18 cellular contexts compared by ENCODE assay signal in the genomic region with DNA sequence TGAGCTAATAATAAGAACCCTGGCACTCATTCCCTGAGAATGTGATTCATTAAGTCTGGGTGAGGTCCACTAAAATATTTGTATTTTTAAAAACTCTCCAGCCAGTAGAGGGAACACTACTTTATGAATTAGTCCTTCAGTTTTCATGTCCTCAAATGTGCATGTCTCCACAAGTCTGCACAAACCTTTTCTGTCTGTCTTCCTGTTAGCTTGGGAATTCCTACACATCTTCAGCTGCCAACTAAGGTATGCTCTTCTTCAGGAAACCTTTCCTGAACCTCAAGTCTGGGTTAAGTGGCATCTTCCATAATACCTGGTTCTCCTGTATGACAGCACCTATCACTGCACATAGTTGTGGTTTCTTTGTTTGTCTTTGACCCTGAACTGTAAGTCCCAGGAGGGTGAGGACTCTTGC.
DNase-seq lines count a peak whose midpoint lies in the region; ATAC-seq, FAIRE-seq and TF ChIP-seq lines count a peak whose summit lies in the region.
"Had no signal": no experiment of that assay in that cellular context is flagged by ENCODE, and none has a peak within 500 bp of the region (broad histone marks: within the 10 kb centered on the region; RNA-seq: fewer than 3 reads in every experiment).

No MANE protein-coding gene starts in this region.

- H3K4me3 Mint-ChIP-seq in astrocyte (ENCODE audit: unreplicated experiment), result no peak overlapping the region
- H3K4me3 Mint-ChIP-seq: activated CD4-positive, alpha-beta memory T cell treated with anti-CD3 and anti-CD28 coated beads for 36 hours; natural killer cell had no signal

- peak; percentile 46 for DNase-seq in AG08395 (ENCODE audit: low spot score)
- DNase-seq in HPDE6-E6E7 (ENCODE audit: extremely low spot score), result peak; percentile 5
- peak; percentile 39 for DNase-seq in astrocyte (ENCODE audit: low read depth)
- peak; percentile 42 for DNase-seq in glomerular visceral epithelial cell (ENCODE audit: extremely low spot score)
- no peak for DNase-seq in activated CD4-positive, alpha-beta T cell treated with anti-CD3 and anti-CD28 coated beads, Interleukin-2, amount 50 U/mL, for 1 hour
- no peak for DNase-seq in NCI-H1436 (lab: John Stamatoyannopoulos, UW)
- no peak for DNase-seq in amygdala (lab: John Stamatoyannopoulos, UW)
- DNase-seq: activated CD4-positive, alpha-beta memory T cell treated with anti-CD3 and anti-CD28 coated beads for 36 hours; erythroblast; KG1; lower lobe of right lung; natural killer cell; NCI-H510A; stomach had no signal

- no peaks in the 10 kb centered on the region for H4K20me1 ChIP-seq in astrocyte (ENCODE audit: insufficient read depth, low read length)

- no peak overlapping the region for H3K9ac ChIP-seq in astrocyte (ENCODE audit: low read length)

- no peaks in the 10 kb centered on the region for H3K27me3 ChIP-seq in astrocyte (ENCODE audit: insufficient read depth, low read length)
- H3K27me3 ChIP-seq: stomach, vagina had no signal

- ATAC-seq in HG02884 (IDR thresholded peaks at IDR 0.05; ENCODE audit: unreplicated experiment), result no peak
- ATAC-seq: lower lobe of right lung, natural killer cell had no signal

- H3K4me2 ChIP-seq in astrocyte (ENCODE audit: low read length), result no peak overlapping the region

- no peaks in the 10 kb centered on the region for H3K79me2 ChIP-seq in astrocyte (ENCODE audit: insufficient read depth, low read length)

- no peaks in the 10 kb centered on the region for H3K9me3 ChIP-seq in astrocyte (ENCODE audit: insufficient read depth, low read depth, low read length)
- H3K9me3 ChIP-seq: lower lobe of right lung, vagina had no signal

- H3K27ac Mint-ChIP-seq in astrocyte (ENCODE audit: unreplicated experiment), result no peak overlapping the region
- H3K27ac Mint-ChIP-seq: activated CD4-positive, alpha-beta memory T cell treated with anti-CD3 and anti-CD28 coated beads for 36 hours; natural killer cell had no signal

- peaks cover 9% of the 10 kb centered on the region for H3K4me1 Mint-ChIP-seq in astrocyte (ENCODE audit: low read depth, unreplicated experiment)
- H3K4me1 Mint-ChIP-seq: natural killer cell had no signal

- no peaks in the 10 kb centered on the region for H3K36me3 ChIP-seq in astrocyte (ENCODE audit: insufficient read depth, low read length)
- H3K36me3 ChIP-seq: lower lobe of right lung, stomach, vagina had no signal

- no peak overlapping the region for H3K4me3 ChIP-seq in astrocyte (ENCODE audit: insufficient read depth, low read depth, low read length)
- H3K4me3 ChIP-seq: lower lobe of right lung, stomach, vagina had no signal

- H2AFZ ChIP-seq in astrocyte (ENCODE audit: low read depth, low read length), result no peak overlapping the region

- TF ChIP-seq CTCF in astrocyte (IDR thresholded peaks at IDR 0.05; ENCODE audit: insufficient read depth, low read depth, low read length), result peak; percentile 2

- H3K27me3 Mint-ChIP-seq in astrocyte (ENCODE audit: low read depth, unreplicated experiment), result no peaks in the 10 kb centered on the region

- H3K27ac ChIP-seq in astrocyte (ENCODE audit: low read depth, low read length), result no peak overlapping the region
- H3K27ac ChIP-seq: lower lobe of right lung, stomach, vagina had no signal

- no peaks in the 10 kb centered on the region for H3K9me3 Mint-ChIP-seq in astrocyte (ENCODE audit: unreplicated experiment)

- H3K4me1 ChIP-seq in astrocyte (ENCODE audit: insufficient read depth, low read length), result no peaks in the 10 kb centered on the region
- H3K4me1 ChIP-seq: lower lobe of right lung, stomach, vagina had no signal

- no peak for FAIRE-seq in astrocyte (lab: Jason Lieb, UNC)
- FAIRE-seq: colon, GM18507 had no signal

- no peaks in the 10 kb centered on the region for H3K36me3 Mint-ChIP-seq in astrocyte (ENCODE audit: low read depth, unreplicated experiment)
- H3K36me3 Mint-ChIP-seq: activated CD4-positive, alpha-beta memory T cell treated with anti-CD3 and anti-CD28 coated beads for 36 hours; natural killer cell had no signal

Comparison
In these comparisons a context has a peak if more than half of its experiments do, and no peak if none do; other contexts are left out.
1. DNase-seq: peak in AG08395 (single experiment), HPDE6-E6E7 (single experiment), astrocyte (single experiment) and glomerular visceral epithelial cell (single experiment); none in activated CD4-positive, alpha-beta T cell treated with anti-CD3 and anti-CD28 coated beads, Interleukin-2, amount 50 U/mL, for 1 hour (single experiment), NCI-H1436 (single experiment) and amygdala (0 of 56).